Comparison of ENCODE assay signal across 1 cellular context in the genomic region with DNA sequence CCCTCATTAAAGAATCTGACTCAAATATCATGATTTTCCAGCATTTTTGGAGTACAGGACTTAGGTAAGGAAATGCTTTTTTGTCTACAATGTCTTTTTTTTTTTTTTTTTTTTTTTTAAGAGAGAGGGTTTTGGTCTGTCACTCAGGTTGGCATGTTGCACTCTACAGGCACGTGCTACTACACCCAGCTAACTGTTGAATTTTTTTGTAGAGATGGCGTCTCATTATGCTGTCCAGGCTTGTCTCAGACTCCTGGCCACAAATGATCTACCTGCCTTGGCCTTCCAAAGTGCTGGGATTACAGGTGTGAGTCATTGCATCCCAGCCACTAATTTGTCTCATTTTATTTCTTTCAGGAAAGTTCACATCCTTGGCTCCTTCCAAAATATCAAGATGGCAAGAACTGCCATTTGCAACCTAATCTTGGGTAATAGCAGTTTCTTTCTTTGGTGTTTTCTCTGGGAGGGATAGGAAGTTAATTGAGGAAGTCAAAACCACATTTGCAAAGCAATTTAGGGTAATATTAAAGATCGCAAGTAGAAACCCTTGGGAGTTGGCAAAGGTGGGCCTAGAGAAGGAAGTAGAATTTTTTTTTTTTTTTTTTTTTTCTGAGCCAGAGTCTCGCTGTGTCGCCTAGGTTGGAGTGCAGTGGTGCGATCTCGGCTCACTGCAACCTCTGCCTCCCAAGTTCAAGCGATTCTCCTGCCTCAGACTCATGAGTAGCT.
A peak's percentile ranks its signal among the peaks of the same experiment; 100 is the strongest.
TF ChIP-seq lines count a peak whose summit lies in the region.

No MANE protein-coding gene starts in this region.

TF ChIP-seq in HepG2, 621 proteins besides CTCF, POLR2A, EP300 and RAD21:
- TF ChIP-seq RBM22 (optimal IDR thresholded peaks at IDR 0.05; ENCODE audit: low read length) (peak; percentile 11), ELF1 (CRISPR knock-in tag; IDR thresholded peaks at IDR 0.05) (no peak)
